8 cellular contexts compared by ENCODE assay signal in the genomic region with DNA sequence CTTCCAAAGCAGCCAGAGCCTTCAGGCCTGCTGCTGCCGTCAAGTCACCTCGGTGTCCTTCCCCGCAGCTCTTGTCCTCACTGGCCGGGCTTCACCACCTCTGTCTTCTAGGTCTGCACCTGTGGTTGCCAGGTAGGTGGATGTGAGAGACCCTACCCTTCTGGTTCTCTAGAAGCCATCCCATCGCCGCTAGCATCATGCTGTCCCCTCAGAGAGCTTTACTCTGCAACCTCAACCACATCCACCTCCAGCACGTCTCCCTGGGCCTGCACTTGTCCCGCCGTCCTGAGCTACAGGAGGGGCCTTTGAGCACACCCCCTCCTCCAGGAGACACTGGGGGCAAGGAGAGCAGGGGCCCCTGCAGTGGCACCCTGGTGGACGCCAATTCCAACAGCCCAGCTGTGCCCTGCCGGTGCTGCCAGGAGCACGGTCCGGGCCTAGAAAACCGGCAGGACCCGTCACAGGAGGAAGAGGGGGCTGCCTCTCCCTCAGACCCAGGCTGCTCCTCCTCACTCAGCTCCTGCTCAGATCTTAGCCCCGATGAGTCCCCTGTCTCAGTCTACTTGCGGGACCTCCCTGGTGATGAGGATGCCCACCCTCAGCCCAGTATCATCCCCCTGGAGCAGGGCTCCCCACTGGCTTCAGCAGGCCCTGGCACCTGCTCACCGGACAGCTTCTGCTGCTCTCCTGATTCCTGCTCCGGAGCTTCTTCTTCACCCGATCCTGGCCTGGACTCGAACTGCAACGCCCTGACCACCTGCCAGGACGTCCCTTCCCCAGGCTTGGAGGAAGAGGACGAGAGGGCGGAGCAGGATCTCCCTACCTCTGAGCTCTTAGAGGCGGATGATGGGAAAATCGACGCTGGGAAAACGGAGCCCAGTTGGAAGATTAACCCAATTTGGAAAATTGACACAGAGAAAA. TPM values are rescaled to one million over a fixed set of nuclear protein-coding genes. Genes with fewer than 3 reads are reported as not detected.
A peak's percentile ranks its signal among the peaks of the same experiment; 100 is the strongest.
DNase-seq lines count a peak whose midpoint lies in the region; ATAC-seq and TF ChIP-seq lines count a peak whose summit lies in the region.

No MANE protein-coding gene starts in this region.

- H4K20me1 ChIP-seq in OCI-LY3 (ENCODE audit: insufficient read depth, low read length): peaks cover 33% of the 10 kb centered on the region
- peaks cover 50% of the 10 kb centered on the region for H4K20me1 ChIP-seq in neural progenitor cell (ENCODE audit: low read depth)

- H3K4me3 Mint-ChIP-seq in effector memory CD8-positive, alpha-beta T cell: peak overlapping the region; percentile 83 to 90
- H3K4me3 Mint-ChIP-seq in neural progenitor cell: peak overlapping the region; percentile 86

- H3K4me2 ChIP-seq in OCI-LY3 (ENCODE audit: low read length) (peak overlapping the region; percentile 96), neural progenitor cell (peak overlapping the region; percentile 87)

- H3K27ac Mint-ChIP-seq in effector memory CD8-positive, alpha-beta T cell: no peak overlapping the region
- peak overlapping the region; percentile 50 for H3K27ac Mint-ChIP-seq in neural progenitor cell

- H3K9ac ChIP-seq in OCI-LY3 (ENCODE audit: low read length): no peak overlapping the region
- no peak overlapping the region for H3K9ac ChIP-seq in neural progenitor cell

- peaks cover 10% of the 10 kb centered on the region for H3K4me1 ChIP-seq in OCI-LY3 (ENCODE audit: low read length)
- H3K4me1 ChIP-seq in neural progenitor cell: peaks cover 19% of the 10 kb centered on the region

- H3K36me3 ChIP-seq in OCI-LY3 (replicated peaks; ENCODE audit: low read depth, low read length) (peaks cover 37% of the 10 kb centered on the region), neural progenitor cell (no peaks in the 10 kb centered on the region)

- H3K79me2 ChIP-seq in OCI-LY3 (ENCODE audit: low read length): no peaks in the 10 kb centered on the region
- H3K79me2 ChIP-seq in neural progenitor cell (ENCODE audit: low read depth): peaks cover 24% of the 10 kb centered on the region

- no peaks in the 10 kb centered on the region for H3K9me3 Mint-ChIP-seq in effector memory CD8-positive, alpha-beta T cell
- no peaks in the 10 kb centered on the region for H3K9me3 Mint-ChIP-seq in neural progenitor cell

- no peaks in the 10 kb centered on the region for H3K27me3 ChIP-seq in OCI-LY3 (ENCODE audit: low read depth, low read length)
- no peaks in the 10 kb centered on the region for H3K27me3 ChIP-seq in neural progenitor cell

- no peak for DNase-seq in effector memory CD8-positive, alpha-beta T cell
- peak; percentile 42 for DNase-seq in neural progenitor cell (ENCODE audit: low spot score)
- DNase-seq in posterior vena cava (ENCODE audit: low spot score): no peak
- DNase-seq in occipital lobe (lab: John Stamatoyannopoulos, UW): no peak

- H3K27me3 Mint-ChIP-seq in effector memory CD8-positive, alpha-beta T cell: no peaks in the 10 kb centered on the region
- peaks cover 7% of the 10 kb centered on the region for H3K27me3 Mint-ChIP-seq in neural progenitor cell (ENCODE audit: insufficient read depth, low read depth)

- H3K27ac ChIP-seq in C4-2B: peak overlapping the region; percentile 92
- H3K27ac ChIP-seq in OCI-LY3 (ENCODE audit: low read length): no peak overlapping the region
- H3K27ac ChIP-seq in neural progenitor cell: no peak overlapping the region

- H3K4me1 Mint-ChIP-seq in effector memory CD8-positive, alpha-beta T cell (ENCODE audit: low read depth in 2 of 2): peaks cover 22 to 25% of the 10 kb centered on the region in 2 donors
- H3K4me1 Mint-ChIP-seq in neural progenitor cell: peaks cover 39% of the 10 kb centered on the region

- intact Hi-C loops in posterior vena cava (cut with DNase I): loop anchor here (5.0 kb wide), 2 partner anchors 45 to 70 kb away; partner anchors contain the start of gene HCN3 (in 2 of the 2)

- no peak overlapping the region for H2AFZ ChIP-seq in OCI-LY3 (ENCODE audit: low read depth, low read length)
- H2AFZ ChIP-seq in neural progenitor cell (replicated peaks): no peak overlapping the region

- H3K4me3 ChIP-seq in OCI-LY3 (ENCODE audit: low read length) (peak overlapping the region; percentile 93; the same call in 1 of the 2 replicates), neural progenitor cell (peak overlapping the region; percentile 82)

- TF ChIP-seq CTCF in C4-2B (conservative IDR thresholded peaks at IDR 0.05) (no peak), OCI-LY3 (IDR thresholded peaks at IDR 0.05; ENCODE audit: low read depth, low read length) (no peak), neural progenitor cell (IDR thresholded peaks at IDR 0.05) (no peak)

- peaks cover 81% of the 10 kb centered on the region for H3F3A ChIP-seq in neural progenitor cell (ENCODE audit: low read depth)

- no peaks in the 10 kb centered on the region for H3K9me3 ChIP-seq in OCI-LY3 (ENCODE audit: insufficient read depth, low read length)
- no peaks in the 10 kb centered on the region for H3K9me3 ChIP-seq in neural progenitor cell (ENCODE audit: low read depth)

- H3K36me3 Mint-ChIP-seq in effector memory CD8-positive, alpha-beta T cell (ENCODE audit: insufficient read depth): peaks cover 4% of the 10 kb centered on the region
- H3K36me3 Mint-ChIP-seq in neural progenitor cell: peaks cover 24% of the 10 kb centered on the region

- no peak for ATAC-seq in effector memory CD8-positive, alpha-beta T cell (replicated peaks)
- ATAC-seq in HG03097 (IDR thresholded peaks at IDR 0.05; ENCODE audit: low FRiP score, unreplicated experiment) (no peak), HG02678 (IDR thresholded peaks at IDR 0.05; ENCODE audit: unreplicated experiment) (no peak)

RNA-seq across cellular contexts. Expression of gene RUSC1, which starts 1.1 kb away (rescaled TPM):
- total RNA-seq in neural progenitor cell (ENCODE audit: low replicate concordance): 17.0 and 43.4 TPM in 2 replicates
- 10 to 100 TPM; 32.5 to 34.6 TPM for total RNA-seq in posterior vena cava
- 46.6 TPM for total RNA-seq in occipital lobe

RNA-seq across cellular contexts. Expression of gene FDPS, which starts 13.2 kb away (rescaled TPM):
- 215 and 266 TPM in 2 replicates for total RNA-seq in neural progenitor cell (ENCODE audit: low replicate concordance)
- 10 to 100 TPM; 86.7 to 93.0 TPM for total RNA-seq in posterior vena cava
- total RNA-seq in occipital lobe: 90.9 TPM

RNA-seq across cellular contexts. Expression of gene PKLR, which starts 20.6 kb away (rescaled TPM):
- 0.53 and 0.54 TPM in 2 replicates for total RNA-seq in neural progenitor cell (ENCODE audit: low replicate concordance)
- not detected for total RNA-seq in posterior vena cava
- not detected for total RNA-seq in occipital lobe

RNA-seq across cellular contexts. Expression of gene HCN3, which starts 44.6 kb away (rescaled TPM):
- total RNA-seq in neural progenitor cell (ENCODE audit: low replicate concordance): 1.9 and 5.9 TPM in 2 replicates
- total RNA-seq in posterior vena cava: 1 to 10 TPM; 1.4 to 1.5 TPM
- 15.6 TPM for total RNA-seq in occipital lobe

RNA-seq across cellular contexts. Expression of gene CLK2, which starts 48.5 kb away (rescaled TPM):
- 41.7 and 62.2 TPM in 2 replicates for total RNA-seq in neural progenitor cell (ENCODE audit: low replicate concordance)
- total RNA-seq in posterior vena cava: 10 to 100 TPM; 31.2 to 32.3 TPM
- total RNA-seq in occipital lobe: 26.5 TPM
